ENCODE assay signal across 21 cellular contexts in genomic region chr22:39738746-39739145, GRCh38.
DNase-seq lines count a peak whose midpoint lies in the region; ATAC-seq and TF ChIP-seq lines count a peak whose summit lies in the region.
"Had no signal": no experiment of that assay in that cellular context is flagged by ENCODE, and none has a peak within 500 bp of the region (broad histone marks: within the 10 kb centered on the region; RNA-seq: fewer than 3 reads in every experiment).

No MANE protein-coding gene starts in this region.

- no peaks in the 10 kb centered on the region for H3K9me3 ChIP-seq in RWPE2 (ENCODE audit: severe bottlenecking)
- H3K9me3 ChIP-seq: ovary, upper lobe of left lung had no signal

- peaks cover 3% of the 10 kb centered on the region for H3K27me3 ChIP-seq in RWPE2 (ENCODE audit: insufficient read depth, poor library complexity, severe bottlenecking)
- H3K27me3 ChIP-seq: ascending aorta, ovary, upper lobe of left lung had no signal

- H3K4me3 ChIP-seq in RWPE2 (ENCODE audit: severe bottlenecking): no peak overlapping the region
- H3K4me3 ChIP-seq in fibroblast of mammary gland (ENCODE audit: control insufficient read depth, low read depth, low read length): no peak overlapping the region
- H3K4me3 ChIP-seq in skeletal muscle cell (ENCODE audit: low read depth, low read length): no peak overlapping the region
- H3K4me3 ChIP-seq: ascending aorta, heart right ventricle, lung, ovary, upper lobe of left lung had no signal

- no peak overlapping the region for H3K27ac ChIP-seq in RWPE2 (ENCODE audit: poor library complexity, severe bottlenecking)
- H3K27ac ChIP-seq: ascending aorta, heart right ventricle, ovary, upper lobe of left lung had no signal

- H3K4me1 ChIP-seq in RWPE2 (ENCODE audit: insufficient read depth, poor library complexity, severe bottlenecking): no peaks in the 10 kb centered on the region
- H3K4me1 ChIP-seq: ascending aorta, heart right ventricle, upper lobe of left lung had no signal

- peak; percentile 39 for DNase-seq in ELR (ENCODE audit: low read depth)
- no peak for DNase-seq in RWPE2 (ENCODE audit: low spot score)
- peak; percentile 46 for DNase-seq in fibroblast of mammary gland (ENCODE audit: low read depth)
- DNase-seq in skeletal muscle cell (ENCODE audit: low read depth): peak; percentile 26
- no peak for DNase-seq in activated naive CD4-positive, alpha-beta T cell (lab: John Stamatoyannopoulos, UW)
- DNase-seq in NCI-H2171 (lab: John Stamatoyannopoulos, UW): no peak
- DNase-seq in hypothalamus (lab: John Stamatoyannopoulos, UW): no peak
- DNase-seq: activated CD4-positive, alpha-beta memory T cell treated with anti-CD3 and anti-CD28 coated beads, Interleukin-2, amount 10 ng/mL, durations not matched to agents 7 days and 5 days; activated CD4-positive, CD25-positive, alpha-beta regulatory T cell treated with anti-CD3 and anti-CD28 coated beads, Interleukin-2, amount 50 U/mL, for 72 hours; CD4-positive, CD25-positive, alpha-beta regulatory T cell; foreskin melanocyte; heart right ventricle; NCI-H1105 treated with DMSO at 0.1 percent for 48 hours; NCI-H2029 treated with DMSO at 0.1 percent for 48 hours; NCI-H2227 treated with DMSO at 0.1 percent for 48 hours; NCI-H82; ovary; stimulated activated CD4-positive, alpha-beta T cell treated with anti-CD3 and anti-CD28 coated beads, Interleukin-2, amount 100 ng/mL, for 24 hours; upper lobe of left lung had no signal

- no peaks in the 10 kb centered on the region for H3K36me3 ChIP-seq in RWPE2 (ENCODE audit: low read depth)
- H3K36me3 ChIP-seq: ascending aorta, heart right ventricle, ovary, upper lobe of left lung had no signal

- ATAC-seq in RWPE2 (ENCODE audit: low read depth): peak; percentile 45; the same call in 2 of the 3 replicates
- ATAC-seq: heart right ventricle had no signal

- no peak for TF ChIP-seq CTCF in RWPE2 (IDR thresholded peaks at IDR 0.05; ENCODE audit: poor library complexity, severe bottlenecking)
- no peak for TF ChIP-seq CTCF in fibroblast of mammary gland (conservative IDR thresholded peaks at IDR 0.05; ENCODE audit: control insufficient read depth, insufficient read depth, low read depth, low read length)

Comparison
In these comparisons a context has a peak if more than half of its experiments do, and no peak if none do; other contexts are left out.
1. DNase-seq: peak in ELR (single experiment), fibroblast of mammary gland (single experiment) and skeletal muscle cell (single experiment); none in RWPE2 (single experiment), activated naive CD4-positive, alpha-beta T cell (0 of 4), NCI-H2171 (single experiment) and hypothalamus (0 of 51).